Comparison of ENCODE assay signal across 8 cellular contexts in genomic region chr10:122375761-122376160, GRCh38. TPM values are rescaled to one million over a fixed set of nuclear protein-coding genes. Genes with fewer than 3 reads are reported as not detected.
A peak's percentile ranks its signal among the peaks of the same experiment; 100 is the strongest.
DNase-seq lines count a peak whose midpoint lies in the region; ATAC-seq, FAIRE-seq and TF ChIP-seq lines count a peak whose summit lies in the region.

No MANE protein-coding gene starts in this region.

- intact Hi-C loops in CD4-positive, alpha-beta memory T cell (cut with micrococcal nuclease): loop anchor here (1.0 to 10.0 kb wide), 5 partner anchors 32 to 633 kb away; partner anchors contain the start of genes ATE1, C10orf88 and IKZF5

- POLR2A ChIA-PET in CD4-positive, alpha-beta memory T cell (lab: Charles Lee; ENCODE audit: partially characterized antibody): interaction anchor here (1.1 to 3.5 kb wide), 6 partner anchors 11 to 44 kb away, joined by 4 to 45 read pairs (median 13); no protein-coding TSS in a partner anchor

- H4K20me1 ChIP-seq in osteoblast (ENCODE audit: insufficient read depth, low read length) (peaks cover 16% of the 10 kb centered on the region), Karpas-422 (ENCODE audit: insufficient read depth, low read depth, low read length) (no peaks in the 10 kb centered on the region)

- H3K36me3 Mint-ChIP-seq in CD4-positive, alpha-beta memory T cell: peaks cover 16 to 23% of the 10 kb centered on the region in 2 donors

- DNase-seq in CD4-positive, alpha-beta memory T cell: no peak
- DNase-seq in RCC 7860 (ENCODE audit: low spot score) (no peak), osteoblast (ENCODE audit: insufficient read length, low spot score, missing footprints) (no peak), Karpas-422 (no peak)

- peak overlapping the region; percentile 99 for H3K4me2 ChIP-seq in osteoblast (ENCODE audit: insufficient read depth, low read length)
- H3K4me2 ChIP-seq in Karpas-422 (ENCODE audit: low read depth, low read length, poor library complexity, severe bottlenecking): no peak overlapping the region

- 3 to 5% methylated on average over 3 of the region's 3 CpGs for WGBS in esophagus, 2 donors

- peak; percentile 38 for FAIRE-seq in RCC 7860 (lab: Jason Lieb, UNC)

- no peaks in the 10 kb centered on the region for H3K9me3 Mint-ChIP-seq in CD4-positive, alpha-beta memory T cell

- no peaks in the 10 kb centered on the region for H3K36me3 ChIP-seq in CD4-positive, alpha-beta memory T cell (ENCODE audit: insufficient read depth, low read length)
- no peaks in the 10 kb centered on the region for H3K36me3 ChIP-seq in esophagus (ENCODE audit: control insufficient read depth in 2 of 2, insufficient read depth in 2 of 2, low read length in 1 of 2)
- no peaks in the 10 kb centered on the region for H3K36me3 ChIP-seq in osteoblast (ENCODE audit: insufficient read depth, low read length)
- no peaks in the 10 kb centered on the region for H3K36me3 ChIP-seq in Karpas-422 (ENCODE audit: insufficient read depth, low read length)

- ATAC-seq in HG03045 (IDR thresholded peaks at IDR 0.05; ENCODE audit: unreplicated experiment): no peak
- no peak for ATAC-seq in GM21619 (IDR thresholded peaks at IDR 0.05; ENCODE audit: unreplicated experiment)
- no peak for ATAC-seq in HG03025 (IDR thresholded peaks at IDR 0.05; ENCODE audit: low FRiP score, unreplicated experiment)

- CTCF ChIA-PET in CD4-positive, alpha-beta memory T cell (lab: Charles Lee; ENCODE audit: partially characterized antibody): interaction anchor here (2.7 to 3.2 kb wide), 2 partner anchors 32 to 59 kb away, joined by 19 to 31 read pairs; no protein-coding TSS in a partner anchor

- no peak overlapping the region for H3K9ac ChIP-seq in Karpas-422 (ENCODE audit: low read length)

- peak overlapping the region; percentile 87 to 98 (median 96) for H3K27ac Mint-ChIP-seq in CD4-positive, alpha-beta memory T cell

- H3K9me3 ChIP-seq in CD4-positive, alpha-beta memory T cell (ENCODE audit: control insufficient read depth in 1 of 2, low read length in 2 of 2): no peaks in the 10 kb centered on the region
- H3K9me3 ChIP-seq in esophagus (ENCODE audit: control insufficient read depth in 2 of 2, insufficient read depth in 1 of 2, low read depth in 1 of 2, low read length in 1 of 2): no peaks in the 10 kb centered on the region
- no peaks in the 10 kb centered on the region for H3K9me3 ChIP-seq in osteoblast (ENCODE audit: low read depth, low read length)
- H3K9me3 ChIP-seq in Karpas-422 (ENCODE audit: low read length): no peaks in the 10 kb centered on the region

- no peak for TF ChIP-seq CTCF in osteoblast (IDR thresholded peaks at IDR 0.05; ENCODE audit: extremely low read depth, low read depth, low read length)

- H3K79me2 ChIP-seq in osteoblast (ENCODE audit: insufficient read depth, low read length) (peaks cover 31% of the 10 kb centered on the region), Karpas-422 (ENCODE audit: low read length) (no peaks in the 10 kb centered on the region)

- peaks cover 4 to 6% of the 10 kb centered on the region in 2 donors for H3K27me3 Mint-ChIP-seq in CD4-positive, alpha-beta memory T cell

- peak overlapping the region; percentile 95 for H2AFZ ChIP-seq in osteoblast (ENCODE audit: low read length)
- no peak overlapping the region for H2AFZ ChIP-seq in Karpas-422 (ENCODE audit: low read length)

- peak overlapping the region; percentile 64 to 89 for H3K4me3 ChIP-seq in CD4-positive, alpha-beta memory T cell (ENCODE audit: low read length in 2 of 2)
- H3K4me3 ChIP-seq in esophagus (ENCODE audit: low read depth in 1 of 2, low read length in 2 of 2) (peak overlapping the region; percentile 73 to 83), osteoblast (ENCODE audit: insufficient read depth, low read length) (peak overlapping the region; percentile 94), Karpas-422 (ENCODE audit: low read length) (no peak overlapping the region)

- no peaks in the 10 kb centered on the region for H3K9me2 ChIP-seq in Karpas-422 (replicated peaks; ENCODE audit: insufficient read depth, low read length)

- peaks cover 43% of the 10 kb centered on the region for H3K4me1 ChIP-seq in CD4-positive, alpha-beta memory T cell (ENCODE audit: insufficient read depth, low read length)
- H3K4me1 ChIP-seq in esophagus (ENCODE audit: control insufficient read depth in 2 of 2, insufficient read depth in 2 of 2, low read length in 1 of 2) (no peaks in the 10 kb centered on the region), osteoblast (ENCODE audit: insufficient read depth, low read length) (peaks cover 10% of the 10 kb centered on the region), Karpas-422 (ENCODE audit: low read length) (peaks cover 3% of the 10 kb centered on the region; the same call in 1 of the 2 replicates)

- H3K27ac ChIP-seq in CD4-positive, alpha-beta memory T cell (ENCODE audit: low read depth, low read length): peak overlapping the region; percentile 94
- peak overlapping the region; percentile 95 to 97 for H3K27ac ChIP-seq in esophagus (ENCODE audit: low read depth in 2 of 2, low read length in 1 of 2)
- H3K27ac ChIP-seq in osteoblast (ENCODE audit: low read depth, low read length): peak overlapping the region; percentile 63
- H3K27ac ChIP-seq in Karpas-422 (ENCODE audit: low read length): no peak overlapping the region

- H3K4me1 Mint-ChIP-seq in CD4-positive, alpha-beta memory T cell: peaks cover 34 to 64% (median 48%) of the 10 kb centered on the region in 4 donors

- H3K4me3 Mint-ChIP-seq in CD4-positive, alpha-beta memory T cell: peak overlapping the region; percentile 86 to 97 (median 94)

- H3K27me3 ChIP-seq in CD4-positive, alpha-beta memory T cell (ENCODE audit: insufficient read depth, low read length): peaks cover 4% of the 10 kb centered on the region
- no peaks in the 10 kb centered on the region for H3K27me3 ChIP-seq in esophagus (ENCODE audit: control insufficient read depth in 1 of 2, insufficient read depth in 2 of 2, low read length in 2 of 2)
- H3K27me3 ChIP-seq in osteoblast (ENCODE audit: insufficient read depth, low read length): peaks cover 20% of the 10 kb centered on the region
- peaks cover 2% of the 10 kb centered on the region; the same call in 1 of the 2 replicates for H3K27me3 ChIP-seq in Karpas-422 (ENCODE audit: low read length)

RNA-seq across cellular contexts. Expression of gene PLEKHA1, which starts 1.3 kb away (rescaled TPM):
- total RNA-seq in CD4-positive, alpha-beta memory T cell: 10 to 100 TPM; 62.9 to 69.7 TPM
- polyA plus RNA-seq in CD4-positive, alpha-beta memory T cell: 10 to 100 TPM; 90.5 to 92.9 TPM
- polyA plus RNA-seq in esophagus: 10 to 100 TPM; 14.8 to 19.8 TPM
- total RNA-seq in osteoblast: 17.4 and 19.7 TPM in 2 replicates
- 1.0 and 7.3 TPM in 2 replicates for total RNA-seq in Karpas-422 (2014; rRNA removed; shearing (Covaris generic); ENCODE audit: low replicate concordance)
